In the genomic region with DNA sequence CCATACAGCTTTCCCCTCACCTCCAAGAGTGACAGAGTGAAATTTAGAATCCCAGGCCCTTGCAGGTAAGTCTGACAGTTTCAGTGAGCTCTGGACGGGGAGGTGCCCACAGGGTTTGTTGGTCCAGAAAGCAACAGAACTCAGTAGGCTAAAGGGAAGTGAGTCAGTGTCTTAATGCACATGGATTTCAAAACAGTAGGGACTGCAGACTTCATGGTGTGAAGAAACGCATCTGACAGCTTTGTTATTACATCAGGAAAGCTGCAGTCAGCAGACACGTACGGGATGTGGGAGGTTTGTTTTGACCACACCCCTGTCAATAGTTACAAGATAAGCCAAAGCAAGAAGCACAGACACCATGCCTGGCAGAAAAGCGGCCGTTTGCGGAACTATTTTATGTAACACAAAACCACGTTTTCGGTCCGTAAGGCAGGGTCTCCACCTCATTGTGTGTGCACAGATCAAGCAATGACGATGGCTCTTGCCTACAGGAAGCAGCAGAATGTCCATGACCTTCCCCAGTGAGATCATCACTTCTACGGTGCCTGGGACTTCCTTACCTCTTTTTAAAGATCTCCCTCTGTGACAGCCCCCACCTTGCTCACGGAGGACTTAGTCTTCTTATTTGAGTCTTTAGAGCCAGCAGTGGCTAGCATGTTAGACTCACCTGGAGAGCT, we compare ENCODE assay signal across 8 cellular contexts. TPM values are rescaled to one million over a fixed set of nuclear protein-coding genes. Genes with fewer than 3 reads are reported as not detected.
DNase-seq lines count a peak whose midpoint lies in the region; ATAC-seq and TF ChIP-seq lines count a peak whose summit lies in the region.

No MANE protein-coding gene starts in this region.

- H3K36me3 ChIP-seq in CD4-positive, alpha-beta memory T cell (ENCODE audit: insufficient read depth, low read length) = no peaks in the 10 kb centered on the region
- no peaks in the 10 kb centered on the region for H3K36me3 ChIP-seq in uterus

- peaks cover 0 to 2% of the 10 kb centered on the region in 2 donors for H3K36me3 Mint-ChIP-seq in CD4-positive, alpha-beta memory T cell
- peaks cover 3 to 4% of the 10 kb centered on the region in 2 donors for H3K36me3 Mint-ChIP-seq in activated T-cell treated with anti-CD3 and anti-CD28 coated beads, Interleukin-2, amount 50 U/mL, for 72 hours (ENCODE audit: insufficient read depth in 2 of 2)

- CTCF ChIA-PET in CD4-positive, alpha-beta memory T cell (lab: Charles Lee; ENCODE audit: partially characterized antibody) = interaction anchor here (0.6 to 7.6 kb wide), 8 partner anchors 47 to 292 kb away, joined by 3 to 49 read pairs (median 4); a partner anchor contains a TSS

- no peaks in the 10 kb centered on the region for H3K27me3 Mint-ChIP-seq in CD4-positive, alpha-beta memory T cell
- no peaks in the 10 kb centered on the region for H3K27me3 Mint-ChIP-seq in activated T-cell treated with anti-CD3 and anti-CD28 coated beads, Interleukin-2, amount 50 U/mL, for 72 hours (ENCODE audit: low read depth)

- intact Hi-C loops in CD4-positive, alpha-beta memory T cell (cut with micrococcal nuclease) = loop anchor here (1.0 kb wide), 3 partner anchors 57 to 228 kb away; a partner anchor contains a TSS
- intact Hi-C loops in uterus (cut with DNase I; ENCODE audit: low total_unique reads) = no loop called here

- peak overlapping the region in 1 of 2 donors; percentile 35 for H3K4me3 ChIP-seq in CD4-positive, alpha-beta memory T cell (ENCODE audit: low read length in 2 of 2)
- no peak overlapping the region for H3K4me3 ChIP-seq in HFF-Myc (replicated peaks; ENCODE audit: low read depth, low read length)
- no peak overlapping the region for H3K4me3 ChIP-seq in uterus

- peak in 1 of 2 donors; percentile 24 for TF ChIP-seq POLR2A in uterus (IDR thresholded peaks at IDR 0.05)

- peaks cover 13 to 30% (median 23%) of the 10 kb centered on the region in 4 donors for H3K4me1 Mint-ChIP-seq in CD4-positive, alpha-beta memory T cell
- peaks cover 22% of the 10 kb centered on the region for H3K4me1 Mint-ChIP-seq in activated T-cell treated with anti-CD3 and anti-CD28 coated beads, Interleukin-2, amount 50 U/mL, for 72 hours (ENCODE audit: low read depth)

- DNase-seq in CD4-positive, alpha-beta memory T cell = peak; percentile 90 to 98 (median 95)
- peak; percentile 92 for DNase-seq in HFF-Myc (ENCODE audit: extremely low read depth, low read depth)
- peak; percentile 98 for DNase-seq in OCI-M1 (lab: John Stamatoyannopoulos, UW)
- peak; percentile 73 to 79 for DNase-seq in activated T-cell treated with anti-CD3 and anti-CD28 coated beads, Interleukin-2, amount 50 U/mL, for 72 hours
- peak; percentile 95 to 96 for DNase-seq in foreskin keratinocyte
- DNase-seq in renal cortical epithelial cell (ENCODE audit: low read depth) = peak; percentile 100
- DNase-seq in uterus = peak; percentile 35 to 63

- H3K4me1 ChIP-seq in CD4-positive, alpha-beta memory T cell (ENCODE audit: insufficient read depth, low read length) = peaks cover 24% of the 10 kb centered on the region
- H3K4me1 ChIP-seq in foreskin keratinocyte (peaks cover 13% of the 10 kb centered on the region), uterus (no peaks in the 10 kb centered on the region)

- H3K27ac Mint-ChIP-seq in CD4-positive, alpha-beta memory T cell = peak overlapping the region; percentile 94 to 100 (median 100)
- H3K27ac Mint-ChIP-seq in activated T-cell treated with anti-CD3 and anti-CD28 coated beads, Interleukin-2, amount 50 U/mL, for 72 hours = peak overlapping the region; percentile 55

- H3K4me3 Mint-ChIP-seq in CD4-positive, alpha-beta memory T cell = peak overlapping the region; percentile 67 to 91 (median 78)
- peak overlapping the region; percentile 65 to 73 for H3K4me3 Mint-ChIP-seq in activated T-cell treated with anti-CD3 and anti-CD28 coated beads, Interleukin-2, amount 50 U/mL, for 72 hours

- H3K9me3 Mint-ChIP-seq in CD4-positive, alpha-beta memory T cell = peaks cover 0 to 10% (median 7%) of the 10 kb centered on the region in 8 donors
- peaks cover 1 to 7% of the 10 kb centered on the region in 2 donors for H3K9me3 Mint-ChIP-seq in activated T-cell treated with anti-CD3 and anti-CD28 coated beads, Interleukin-2, amount 50 U/mL, for 72 hours

- POLR2A ChIA-PET in CD4-positive, alpha-beta memory T cell (lab: Charles Lee; ENCODE audit: partially characterized antibody) = interaction anchor here (0.5 to 10.6 kb wide), 20 partner anchors 9 to 814 kb away, joined by 3 to 352 read pairs (median 4); a partner anchor contains a TSS

- peak overlapping the region; percentile 86 for H3K27ac ChIP-seq in CD4-positive, alpha-beta memory T cell (ENCODE audit: low read depth, low read length)
- H3K27ac ChIP-seq in foreskin keratinocyte (peak overlapping the region; percentile 52), uterus (peak overlapping the region; percentile 39 to 43)

- no peaks in the 10 kb centered on the region for H3K27me3 ChIP-seq in CD4-positive, alpha-beta memory T cell (ENCODE audit: insufficient read depth, low read length)
- H3K27me3 ChIP-seq in foreskin keratinocyte (no peaks in the 10 kb centered on the region), uterus (no peaks in the 10 kb centered on the region)

- no peak for TF ChIP-seq CTCF in HFF-Myc (IDR thresholded peaks at IDR 0.05; ENCODE audit: low read depth, low read length, missing control alignments)
- no peak for TF ChIP-seq CTCF in foreskin keratinocyte (conservative IDR thresholded peaks at IDR 0.05)
- TF ChIP-seq CTCF in uterus (IDR thresholded peaks at IDR 0.05) = no peak

- peaks cover 0 to 6% of the 10 kb centered on the region in 2 donors for H3K9me3 ChIP-seq in CD4-positive, alpha-beta memory T cell (ENCODE audit: control insufficient read depth in 1 of 2, low read length in 2 of 2)
- peaks cover 0 to 4% of the 10 kb centered on the region in 2 donors for H3K9me3 ChIP-seq in uterus

- ATAC-seq in activated T-cell treated with anti-CD3 and anti-CD28 coated beads, Interleukin-2, amount 50 U/mL, for 72 hours (replicated peaks in 1 of 2) = peak; percentile 94 to 95
- ATAC-seq in foreskin keratinocyte (peak; percentile 89), GM19351 (IDR thresholded peaks at IDR 0.05; ENCODE audit: unreplicated experiment) (no peak)

RNA-seq across cellular contexts. Expression of a gene that starts 58.1 kb away (rescaled TPM):
- 100 to 1,000 TPM; 695 to 763 TPM for total RNA-seq in CD4-positive, alpha-beta memory T cell
- 1,000 to 10,000 TPM; 3,123 to 3,378 TPM for polyA plus RNA-seq in CD4-positive, alpha-beta memory T cell
- 1,000 to 10,000 TPM; 1,135 to 1,244 TPM for total RNA-seq in activated T-cell treated with anti-CD3 and anti-CD28 coated beads, Interleukin-2, amount 50 U/mL, for 72 hours
- total RNA-seq in foreskin keratinocyte = 845 and 1,177 TPM in 2 replicates
- polyA plus RNA-seq in foreskin keratinocyte = 2,804 and 3,960 TPM in 2 replicates
- 821 and 5,018 TPM in 2 replicates for total RNA-seq in renal cortical epithelial cell
- total RNA-seq in uterus = 1,000 to 10,000 TPM in 3 of 4 donors, 100 to 1,000 TPM in 1; 402 to 1,927 (median 1,615) TPM

Comparison
In these comparisons a context has a peak if more than half of its experiments do, and no peak if none do; other contexts are left out.
1. DNase-seq: peak in every context shown above with its lines; median percentile 100 in renal cortical epithelial cell; 98 in OCI-M1; 96 in foreskin keratinocyte; 95 in CD4-positive, alpha-beta memory T cell; 92 in HFF-Myc; 76 in activated T-cell treated with anti-CD3 and anti-CD28 coated beads, Interleukin-2, amount 50 U/mL, for 72 hours; 49 in uterus.